Comparison of ENCODE assay signal across 8 cellular contexts in genomic region chr19:3176715-3177501, GRCh38. TPM values are rescaled to one million over a fixed set of nuclear protein-coding genes. Genes with fewer than 3 reads are reported as not detected.
DNase-seq lines count a peak whose midpoint lies in the region; ATAC-seq, FAIRE-seq and TF ChIP-seq lines count a peak whose summit lies in the region.
"Had no signal": no experiment of that assay in that cellular context is flagged by ENCODE, and none has a peak within 500 bp of the region (broad histone marks: within the 10 kb centered on the region; RNA-seq: fewer than 3 reads in every experiment).

No MANE protein-coding gene starts in this region.

- no peak for TF ChIP-seq RAD21 in H1 (IDR thresholded peaks at IDR 0.05 in 1 of 2, conservative IDR thresholded peaks at IDR 0.05 in 1 of 2; ENCODE audit: low read depth in 2 of 2, low read length in 2 of 2)

- H3K14ac ChIP-seq in H1 (ENCODE audit: insufficient read length), result no peak overlapping the region

- H3K27me3 ChIP-seq in H1 (replicated peaks in 1 of 4; ENCODE audit: control insufficient read depth in 3 of 4, extremely low read depth in 1 of 4, insufficient read depth in 3 of 4, low read length in 3 of 4) (no peaks in the 10 kb centered on the region), ascending aorta (no peaks in the 10 kb centered on the region)

- no peak overlapping the region for H2BK15ac ChIP-seq in H1 (ENCODE audit: low read length)

- intact Hi-C loops in ascending aorta (cut with DNase I), result no loop called here

- no peak for TF ChIP-seq POLR2A in H1 (IDR thresholded peaks at IDR 0.05; ENCODE audit: control extremely low read depth in 1 of 2, low read depth in 2 of 2, low read length in 2 of 2)

- H3K27ac ChIP-seq in H1 (ENCODE audit: low read depth, low read length) (no peak overlapping the region), ascending aorta (no peak overlapping the region)

- no peak for FAIRE-seq in H1 (lab: Jason Lieb, UNC)

- POLR2A ChIA-PET in H1 (lab: Charles Lee; ENCODE audit: partially characterized antibody), result no interaction called here

- H3K4me2 ChIP-seq in H1 (ENCODE audit: insufficient read depth in 1 of 2, low read depth in 2 of 2, low read length in 2 of 2), result no peak overlapping the region

- no peak overlapping the region for H4K91ac ChIP-seq in H1 (replicated peaks; ENCODE audit: insufficient read length, low read length)

- H4K20me1 ChIP-seq in H1 (replicated peaks in 1 of 2; ENCODE audit: control insufficient read depth in 1 of 2, insufficient read depth in 2 of 2, low read length in 2 of 2), result no peaks in the 10 kb centered on the region

- H2BK20ac ChIP-seq in H1 (ENCODE audit: low read length), result no peak overlapping the region

- peak; percentile 84 for DNase-seq in HT1080 (ENCODE audit: low read depth)
- DNase-seq in activated CD4-positive, alpha-beta T cell treated with anti-CD3 and anti-CD28 coated beads for 48 hours, result peak; percentile 80
- DNase-seq in H1 (ENCODE audit: low read depth in 1 of 2, low spot score in 2 of 2), result no peak
- DNase-seq in stimulated activated CD4-positive, alpha-beta T cell treated with anti-CD3 and anti-CD28 coated beads, Interleukin-2, amount 100 ng/mL, for 24 hours, result peak; percentile 71 to 75
- no peak for DNase-seq in NCI-H2196 treated with DMSO at 0.1 percent for 48 hours (lab: John Stamatoyannopoulos, UW; ENCODE audit: unreplicated experiment)
- DNase-seq in ascending aorta (ENCODE audit: low spot score in 2 of 2), result no peak

- 0 out of 2 replicates have a peak overlapping the region, but pooled peaks have one; percentile 16 for H2BK5ac ChIP-seq in H1 (ENCODE audit: low read depth, low read length)

- no peak overlapping the region for H3K9ac ChIP-seq in H1 (replicated peaks in 1 of 4; ENCODE audit: extremely low read depth in 1 of 4, low read depth in 3 of 4, low read length in 3 of 4)

- no peak overlapping the region for H3K23ac ChIP-seq in H1 (ENCODE audit: insufficient read length)

- H3K36me3 ChIP-seq in H1 (ENCODE audit: control insufficient read depth in 2 of 4, insufficient read depth in 4 of 4, low read length in 3 of 4), result no peaks in the 10 kb centered on the region
- no peaks in the 10 kb centered on the region for H3K36me3 ChIP-seq in ascending aorta

- no peaks in the 10 kb centered on the region for H3K79me1 ChIP-seq in H1 (ENCODE audit: low read depth, low read length)

- H3K23me2 ChIP-seq in H1 (ENCODE audit: low read depth, low read length), result no peaks in the 10 kb centered on the region

- H2BK120ac ChIP-seq in H1 (replicated peaks; ENCODE audit: low read depth, low read length), result no peak overlapping the region

- H3K18ac ChIP-seq in H1 (ENCODE audit: extremely low read depth, low read length), result no peak overlapping the region

- H3K4ac ChIP-seq in H1 (replicated peaks; ENCODE audit: insufficient read length, low read depth, low read length), result no peak overlapping the region

- TF ChIP-seq CTCF in H1 (IDR thresholded peaks at IDR 0.05; ENCODE audit: control extremely low read depth in 1 of 3, insufficient read depth in 1 of 3, low read depth in 1 of 3, low read length in 3 of 3) (no peak), ascending aorta (IDR thresholded peaks at IDR 0.05) (no peak)

- H4K5ac ChIP-seq in H1 (ENCODE audit: insufficient read length, low read depth, low read length), result no peak overlapping the region

- H3K56ac ChIP-seq in H1 (replicated peaks; ENCODE audit: insufficient read length, low read depth, low read length), result no peak overlapping the region

- no peak overlapping the region for H2AK5ac ChIP-seq in H1 (ENCODE audit: low read depth, low read length)

- no peaks in the 10 kb centered on the region for H3K4me1 ChIP-seq in H1 (replicated peaks in 1 of 4; ENCODE audit: control insufficient read depth in 3 of 4, insufficient read depth in 4 of 4, low read length in 3 of 4)
- no peaks in the 10 kb centered on the region for H3K4me1 ChIP-seq in ascending aorta

- H3K79me2 ChIP-seq in H1 (ENCODE audit: control insufficient read depth in 1 of 2, insufficient read depth in 2 of 2, low read length in 2 of 2), result no peaks in the 10 kb centered on the region

- ATAC-seq in HG02970 (IDR thresholded peaks at IDR 0.05; ENCODE audit: low FRiP score, unreplicated experiment), result no peak

- H3K9me3 ChIP-seq in H1 (ENCODE audit: insufficient read depth in 2 of 2, low read depth in 1 of 2, low read length in 1 of 2), result no peaks in the 10 kb centered on the region
- no peaks in the 10 kb centered on the region for H3K9me3 ChIP-seq in ascending aorta

- H3K4me3 ChIP-seq in H1 (ENCODE audit: extremely low read depth in 1 of 4, insufficient read depth in 2 of 4, low read depth in 3 of 4, low read length in 4 of 4), result no peak overlapping the region
- H3K4me3 ChIP-seq in ascending aorta, result no peak overlapping the region

- WGBS in H1 (ENCODE audit: extremely low coverage in 1 of 2, insufficient coverage in 1 of 2, insufficient read length in 1 of 2, insufficient replicate concordance in 2 of 2, low coverage in 1 of 2, low lambda C conversion rate in 2 of 2, missing lambda C conversion rate in 1 of 2), 2 experiments, result 88% methylated on average over 10 of the region's 11 CpGs; no CpG with 5 or more reads in 1 of the 2 experiments

- CTCF ChIA-PET in H1 (lab: Charles Lee; ENCODE audit: partially characterized antibody), result interaction anchor here (0.7 to 1.4 kb wide), 2 partner anchors 13 to 449 kb away, joined by 4 to 6 read pairs; no protein-coding TSS in a partner anchor

- H2BK12ac ChIP-seq in H1 (ENCODE audit: low read depth, low read length), result no peak overlapping the region

- no peak overlapping the region for H4K8ac ChIP-seq in H1 (ENCODE audit: extremely low read depth, insufficient read depth, low read length)

- TF ChIP-seq EP300 in H1 (IDR thresholded peaks at IDR 0.05; ENCODE audit: borderline replicate concordance in 1 of 2, low read depth in 2 of 2, low read length in 2 of 2), result no peak

- H2AFZ ChIP-seq in H1 (ENCODE audit: low read length), result no peak overlapping the region

TF ChIP-seq in H1, 55 proteins besides CTCF, POLR2A, EP300 and RAD21 (continues in another document):
- no peak for TF ChIP-seq CEBPB (IDR thresholded peaks at IDR 0.05; ENCODE audit: low read depth, low read length)
- no peak for TF ChIP-seq RFX5 (IDR thresholded peaks at IDR 0.05; ENCODE audit: borderline replicate concordance, low read depth, low read length)

RNA-seq across cellular contexts. Expression of gene S1PR4, which starts 1.7 kb away (rescaled TPM):
- total RNA-seq in HT1080 (2014; rRNA removed; shearing (Covaris generic)), result 0.06 and 0.20 TPM in 2 replicates
- polyA plus RNA-seq in HT1080 (2015; cell fraction: cytosol; rRNA removed), result 0.35 and 0.36 TPM in 2 replicates
- polyA plus RNA-seq in HT1080 (2015; cell fraction: nucleus; rRNA removed), result 1.9 and 3.9 TPM in 2 replicates
- total RNA-seq in H1 (2021; fragmentation: NEBNext Ultra II Directional; extraction: Animal tissue kit (Norgen Biotek cat#: 25700)), result not detected in 2 replicates
- 0.05 TPM in 1 of 2 replicates, not detected in the other for polyA plus RNA-seq in H1 (2011; rRNA removed)
- not detected for polyA plus RNA-seq in H1 (2011; cell fraction: cytosol; rRNA removed)
- not detected for polyA plus RNA-seq in H1 (2011; cell fraction: nucleus; rRNA removed)
- not detected in 4 replicates for polyA plus RNA-seq in H1 (2012, experiment 1 of 2)
- not detected for polyA plus RNA-seq in H1 (2012, experiment 2 of 2)
- polyA plus RNA-seq in H1 (2013, experiment 1 of 2), result not detected
- not detected for polyA plus RNA-seq in H1 (2013, experiment 2 of 2)
- not detected in 2 replicates for polyA minus RNA-seq in H1 (2011; rRNA and poly(A)+ RNA removed)
- not detected for polyA minus RNA-seq in H1 (2011; cell fraction: cytosol; rRNA and poly(A)+ RNA removed)
- polyA minus RNA-seq in H1 (2011; cell fraction: nucleus; rRNA and poly(A)+ RNA removed), result not detected
- total RNA-seq in ascending aorta, result 4.9 TPM

RNA-seq across cellular contexts. Expression of gene NCLN, which starts 8.8 kb away (rescaled TPM):
- total RNA-seq in HT1080 (2014; rRNA removed; shearing (Covaris generic)), result 125 and 130 TPM in 2 replicates
- polyA plus RNA-seq in HT1080 (2015; cell fraction: cytosol; rRNA removed), result 84.5 and 89.9 TPM in 2 replicates
- 110 and 115 TPM in 2 replicates for polyA plus RNA-seq in HT1080 (2015; cell fraction: nucleus; rRNA removed)
- 103 and 105 TPM in 2 replicates for total RNA-seq in H1 (2021; fragmentation: NEBNext Ultra II Directional; extraction: Animal tissue kit (Norgen Biotek cat#: 25700))
- 89.2 and 119 TPM in 2 replicates for polyA plus RNA-seq in H1 (2011; rRNA removed)
- polyA plus RNA-seq in H1 (2011; cell fraction: cytosol; rRNA removed), result 75.6 TPM
- 144 TPM for polyA plus RNA-seq in H1 (2011; cell fraction: nucleus; rRNA removed)
- 69.2 to 103 TPM (median 103 TPM) in 4 replicates for polyA plus RNA-seq in H1 (2012, experiment 1 of 2)
- 80.4 TPM for polyA plus RNA-seq in H1 (2012, experiment 2 of 2)
- polyA plus RNA-seq in H1 (2013, experiment 1 of 2), result 121 TPM
- polyA plus RNA-seq in H1 (2013, experiment 2 of 2), result 121 TPM
- 50.0 and 55.6 TPM in 2 replicates for polyA minus RNA-seq in H1 (2011; rRNA and poly(A)+ RNA removed)
- polyA minus RNA-seq in H1 (2011; cell fraction: cytosol; rRNA and poly(A)+ RNA removed), result 68.7 TPM
- 52.1 TPM for polyA minus RNA-seq in H1 (2011; cell fraction: nucleus; rRNA and poly(A)+ RNA removed)
- total RNA-seq in ascending aorta, result 118 TPM

RNA-seq across cellular contexts. Expression of gene GNA15, which starts 41.1 kb away (rescaled TPM):
- total RNA-seq in HT1080 (2014; rRNA removed; shearing (Covaris generic)), result 0.05 and 0.30 TPM in 2 replicates
- polyA plus RNA-seq in HT1080 (2015; cell fraction: cytosol; rRNA removed), result 0.06 and 0.24 TPM in 2 replicates
- 0.06 TPM in 1 of 2 replicates, not detected in the other for polyA plus RNA-seq in HT1080 (2015; cell fraction: nucleus; rRNA removed)
- 0.25 and 0.26 TPM in 2 replicates for total RNA-seq in H1 (2021; fragmentation: NEBNext Ultra II Directional; extraction: Animal tissue kit (Norgen Biotek cat#: 25700))
- 0.36 and 0.45 TPM in 2 replicates for polyA plus RNA-seq in H1 (2011; rRNA removed)
- polyA plus RNA-seq in H1 (2011; cell fraction: cytosol; rRNA removed), result 0.61 TPM
- polyA plus RNA-seq in H1 (2011; cell fraction: nucleus; rRNA removed), result 0.16 TPM
- 0.13 to 0.46 TPM (median 0.29 TPM) in 3 of 4 replicates, not detected in the other for polyA plus RNA-seq in H1 (2012, experiment 1 of 2)
- 0.14 TPM for polyA plus RNA-seq in H1 (2012, experiment 2 of 2)
- 0.36 TPM for polyA plus RNA-seq in H1 (2013, experiment 1 of 2)
- 0.40 TPM for polyA plus RNA-seq in H1 (2013, experiment 2 of 2)
- 0.07 and 0.13 TPM in 2 replicates for polyA minus RNA-seq in H1 (2011; rRNA and poly(A)+ RNA removed)
- not detected for polyA minus RNA-seq in H1 (2011; cell fraction: cytosol; rRNA and poly(A)+ RNA removed)
- polyA minus RNA-seq in H1 (2011; cell fraction: nucleus; rRNA and poly(A)+ RNA removed), result not detected
- 7.1 TPM for total RNA-seq in ascending aorta

RNA-seq across cellular contexts. Expression of gene CELF5, which starts 47.6 kb away (rescaled TPM):
- total RNA-seq in HT1080 (2014; rRNA removed; shearing (Covaris generic)), result not detected in 2 replicates
- 0.21 TPM in 1 of 2 replicates, not detected in the other for polyA plus RNA-seq in HT1080 (2015; cell fraction: cytosol; rRNA removed)
- 0.02 TPM in 1 of 2 replicates, not detected in the other for polyA plus RNA-seq in HT1080 (2015; cell fraction: nucleus; rRNA removed)
- total RNA-seq in H1 (2021; fragmentation: NEBNext Ultra II Directional; extraction: Animal tissue kit (Norgen Biotek cat#: 25700)), result 9.8 and 9.9 TPM in 2 replicates
- polyA plus RNA-seq in H1 (2011; rRNA removed), result 15.0 and 18.2 TPM in 2 replicates
- 15.4 TPM for polyA plus RNA-seq in H1 (2011; cell fraction: cytosol; rRNA removed)
- polyA plus RNA-seq in H1 (2011; cell fraction: nucleus; rRNA removed), result 43.5 TPM
- polyA plus RNA-seq in H1 (2012, experiment 1 of 2), result 9.0 to 15.7 TPM (median 12.5 TPM) in 4 replicates
- 6.1 TPM for polyA plus RNA-seq in H1 (2012, experiment 2 of 2)
- polyA plus RNA-seq in H1 (2013, experiment 1 of 2), result 11.1 TPM
- 10.4 TPM for polyA plus RNA-seq in H1 (2013, experiment 2 of 2)
- polyA minus RNA-seq in H1 (2011; rRNA and poly(A)+ RNA removed), result 4.4 and 4.7 TPM in 2 replicates
- 4.8 TPM for polyA minus RNA-seq in H1 (2011; cell fraction: cytosol; rRNA and poly(A)+ RNA removed)
- polyA minus RNA-seq in H1 (2011; cell fraction: nucleus; rRNA and poly(A)+ RNA removed), result 11.7 TPM
- not detected for total RNA-seq in ascending aorta
- total RNA-seq: subcutaneous adipose tissue had no signal

Comparison
In these comparisons a context has a peak if more than half of its experiments do, and no peak if none do; other contexts are left out.
1. DNase-seq: peak in HT1080 (single experiment), activated CD4-positive, alpha-beta T cell treated with anti-CD3 and anti-CD28 coated beads for 48 hours (single experiment) and stimulated activated CD4-positive, alpha-beta T cell treated with anti-CD3 and anti-CD28 coated beads, Interleukin-2, amount 100 ng/mL, for 24 hours (2 of 2); none in H1 (0 of 2), NCI-H2196 treated with DMSO at 0.1 percent for 48 hours (single experiment) and ascending aorta (0 of 2).